Comparison of ENCODE assay signal across 8 cellular contexts in the genomic region with DNA sequence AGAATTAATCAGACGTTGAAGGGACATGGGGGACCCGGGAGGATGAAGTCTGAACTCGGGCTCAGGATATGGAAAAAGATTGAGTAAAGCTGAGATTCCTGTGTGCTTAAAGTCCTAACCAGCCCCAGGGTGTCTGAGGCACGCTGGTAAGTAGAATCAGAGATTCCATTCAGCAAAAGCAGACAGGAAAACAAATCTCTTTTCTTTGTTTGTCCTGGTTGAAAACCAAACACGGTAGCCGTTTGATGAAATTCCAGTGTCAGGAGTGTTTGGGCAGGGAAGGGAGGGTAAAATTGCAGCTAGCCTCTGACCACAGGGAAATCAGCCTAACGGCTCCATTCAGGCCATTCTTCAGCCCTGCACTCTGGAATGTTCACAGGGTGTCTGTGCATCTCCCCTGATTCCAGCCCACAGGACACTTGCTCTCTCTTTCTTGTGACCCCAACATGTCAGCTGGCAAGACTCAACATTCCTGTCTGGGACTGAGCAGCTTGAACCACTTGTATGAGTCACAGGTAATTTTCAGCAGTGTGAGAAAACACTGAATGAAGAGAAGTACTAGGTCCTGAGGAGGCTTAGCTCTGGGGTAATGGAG. TPM values are rescaled to one million over a fixed set of nuclear protein-coding genes. Genes with fewer than 3 reads are reported as not detected.
DNase-seq lines count a peak whose midpoint lies in the region; ATAC-seq and TF ChIP-seq lines count a peak whose summit lies in the region.

No MANE protein-coding gene starts in this region.

- TF ChIP-seq CTCF in mesothelial cell of epicardium (IDR thresholded peaks at IDR 0.05; ENCODE audit: unreplicated experiment) = no peak

- peaks cover 28% of the 10 kb centered on the region for H3K4me1 Mint-ChIP-seq in mesothelial cell of epicardium

- no peaks in the 10 kb centered on the region for H3K9me3 Mint-ChIP-seq in mesothelial cell of epicardium

- DNase-seq in ELR (ENCODE audit: low read depth) = peak; percentile 84
- DNase-seq in NCI-H146 treated with DMSO at 0.1 percent for 48 hours (lab: John Stamatoyannopoulos, UW; ENCODE audit: unreplicated experiment) = peak; percentile 34
- DNase-seq in dermis blood vessel endothelial cell = peak; percentile 85
- peak in 1 of 2 experiments; percentile 47 for DNase-seq in mesothelial cell of epicardium (ENCODE audit: low spot score in 2 of 2, unreplicated experiment in 2 of 2)
- DNase-seq in AML-193 (lab: John Stamatoyannopoulos, UW) = no peak
- DNase-seq in KBM-7 = no peak
- DNase-seq in NCI-H345 treated with DMSO at 0.1 percent for 48 hours (lab: John Stamatoyannopoulos, UW; ENCODE audit: unreplicated experiment) = no peak

- in situ Hi-C loops in KBM-7 (cut with MboI; ENCODE audit: low pct_unique_long_range_greater_than_20kb, low sequenced_read_pairs) = no loop called here

- ATAC-seq in HG03175 (IDR thresholded peaks at IDR 0.05; ENCODE audit: unreplicated experiment) = no peak

- H3K27ac Mint-ChIP-seq in mesothelial cell of epicardium = peak overlapping the region; percentile 89

- H3K4me3 Mint-ChIP-seq in mesothelial cell of epicardium = no peak overlapping the region

- no peaks in the 10 kb centered on the region for H3K27me3 Mint-ChIP-seq in mesothelial cell of epicardium (ENCODE audit: low read depth)

- H3K36me3 Mint-ChIP-seq in mesothelial cell of epicardium = no peaks in the 10 kb centered on the region

RNA-seq across cellular contexts. Expression of a gene that starts 31.0 kb away (rescaled TPM):
- total RNA-seq in dermis blood vessel endothelial cell (1.2 and 4.8 TPM in 2 replicates), mesothelial cell of epicardium (0.69 to 1.6 TPM (median 1.1 TPM) in 3 replicates)

Comparison
In these comparisons a context has a peak if more than half of its experiments do, and no peak if none do; other contexts are left out.
1. DNase-seq: peak in ELR (single experiment), NCI-H146 treated with DMSO at 0.1 percent for 48 hours (single experiment) and dermis blood vessel endothelial cell (single experiment); none in AML-193 (0 of 2), KBM-7 (single experiment) and NCI-H345 treated with DMSO at 0.1 percent for 48 hours (single experiment).